Comparison of ENCODE assay signal across 22 cellular contexts in the genomic region with DNA sequence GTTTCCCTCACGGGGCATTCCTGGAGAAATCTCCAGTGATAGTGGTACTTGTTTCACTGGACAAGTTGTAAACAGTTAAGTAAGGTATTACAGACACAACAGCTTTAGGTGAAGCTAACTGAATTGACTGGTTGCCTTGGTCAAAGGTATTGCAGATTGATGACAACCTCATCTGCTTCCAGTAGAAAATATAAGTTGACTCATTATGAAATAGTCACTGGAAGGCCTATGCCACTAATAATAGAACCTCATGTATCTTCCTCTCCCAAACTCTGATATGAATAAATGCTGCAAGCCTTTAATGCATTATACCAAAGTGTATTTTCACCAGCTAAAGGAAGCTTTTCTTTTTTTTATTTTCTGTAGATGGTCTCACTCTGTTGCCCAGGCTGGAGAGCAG.
"Had no signal": no experiment of that assay in that cellular context is flagged by ENCODE, and none has a peak within 500 bp of the region (broad histone marks: within the 10 kb centered on the region; RNA-seq: fewer than 3 reads in every experiment).

No MANE protein-coding gene starts in this region.

- H3K9me3 ChIP-seq: left ventricle myocardium inferior, ovary, tibial artery had no signal

- H3K4me3 Mint-ChIP-seq: activated CD8-positive, alpha-beta T cell treated with anti-CD3 and anti-CD28 coated beads for 36 hours; activated naive CD4-positive, alpha-beta T cell treated with anti-CD3 and anti-CD28 coated beads, Interleukin-2, amount 10 ng/mL, durations not matched to agents 7 days and 5 days; activated T-cell treated with anti-CD3 and anti-CD28 coated beads, Interleukin-2, amount 50 U/mL, for 4 hours; central memory CD8-positive, alpha-beta T cell; neural progenitor cell; T-helper 2 cell treated with Interferon-gamma antibody and Interleukin-4, amounts not matched to agents 5 μg/mL and 100 μg/mL, for 36 hours had no signal

- ATAC-seq: activated CD8-positive, alpha-beta T cell treated with anti-CD3 and anti-CD28 coated beads for 36 hours; activated T-cell treated with anti-CD3 and anti-CD28 coated beads, Interleukin-2, amount 50 U/mL, for 4 hours; esophagus mucosa; sciatic nerve had no signal

- H3K27ac Mint-ChIP-seq: activated CD8-positive, alpha-beta T cell treated with anti-CD3 and anti-CD28 coated beads for 36 hours; activated naive CD4-positive, alpha-beta T cell treated with anti-CD3 and anti-CD28 coated beads, Interleukin-2, amount 10 ng/mL, durations not matched to agents 7 days and 5 days; neural progenitor cell; T-helper 2 cell treated with Interferon-gamma antibody and Interleukin-4, amounts not matched to agents 5 μg/mL and 100 μg/mL, for 36 hours had no signal

- H3K36me3 ChIP-seq: left ventricle myocardium inferior, neural progenitor cell, ovary, tibial artery had no signal

- H3K27ac ChIP-seq: coronary artery, left ventricle myocardium inferior, neural progenitor cell, ovary, tibial artery had no signal

- FAIRE-seq: TTC549 had no signal

- H3K4me2 ChIP-seq: neural progenitor cell had no signal

- H3K27me3 ChIP-seq: neural progenitor cell, ovary, tibial artery had no signal

- H3K4me1 Mint-ChIP-seq: neural progenitor cell had no signal

- H3K9ac ChIP-seq: neural progenitor cell had no signal

- H3K9me3 Mint-ChIP-seq: activated CD8-positive, alpha-beta T cell treated with anti-CD3 and anti-CD28 coated beads for 36 hours; activated naive CD4-positive, alpha-beta T cell treated with anti-CD3 and anti-CD28 coated beads, Interleukin-2, amount 10 ng/mL, durations not matched to agents 7 days and 5 days; activated T-cell treated with anti-CD3 and anti-CD28 coated beads, Interleukin-2, amount 50 U/mL, for 4 hours; central memory CD8-positive, alpha-beta T cell; immature natural killer cell; neural progenitor cell; T-helper 2 cell treated with Interferon-gamma antibody and Interleukin-4, amounts not matched to agents 5 μg/mL and 100 μg/mL, for 36 hours had no signal

- H3K4me3 ChIP-seq: coronary artery, left ventricle myocardium inferior, neural progenitor cell, ovary, tibial artery had no signal

- DNase-seq: activated CD8-positive, alpha-beta T cell treated with anti-CD3 and anti-CD28 coated beads for 36 hours; activated effector memory CD4-positive, alpha-beta T cell treated with Interleukin-2 at 50 U/mL for 16 hours; activated naive CD4-positive, alpha-beta T cell treated with anti-CD3 and anti-CD28 coated beads, Interleukin-2, amount 10 ng/mL, durations not matched to agents 7 days and 5 days; activated T-cell treated with anti-CD3 and anti-CD28 coated beads, Interleukin-2, amount 50 U/mL, for 4 hours; aorta; immature natural killer cell; kidney glomerular epithelial cell; left ventricle myocardium inferior; mammary epithelial cell; midbrain; ovary; stimulated activated CD4-positive, alpha-beta T cell treated with anti-CD3 and anti-CD28 coated beads, Interleukin-4, amount 100 ng/mL, for 4 hours; stimulated activated naive CD4-positive, alpha-beta T cell; substantia nigra; tibial artery had no signal

- H3K27me3 Mint-ChIP-seq: activated CD8-positive, alpha-beta T cell treated with anti-CD3 and anti-CD28 coated beads for 36 hours; activated naive CD4-positive, alpha-beta T cell treated with anti-CD3 and anti-CD28 coated beads, Interleukin-2, amount 10 ng/mL, durations not matched to agents 7 days and 5 days; central memory CD8-positive, alpha-beta T cell had no signal
